In the genomic region with DNA sequence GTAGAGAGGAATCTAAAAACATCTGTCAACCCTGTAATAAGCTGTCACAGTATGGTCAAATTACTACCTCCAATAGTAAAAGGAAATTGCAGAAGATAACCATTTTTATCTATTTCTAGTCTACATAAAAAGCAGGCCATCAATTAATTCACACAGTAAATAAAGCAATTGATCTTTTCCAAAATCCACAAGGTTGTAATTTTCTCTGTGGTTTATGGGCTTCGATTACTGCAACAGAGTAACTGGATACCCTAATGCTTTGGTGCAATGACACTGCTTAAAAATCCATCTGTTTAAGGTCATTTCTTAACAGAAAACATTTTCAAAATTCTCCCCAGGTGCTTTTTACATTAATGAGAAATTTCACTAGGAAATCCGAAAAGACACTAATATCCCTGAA, we compare ENCODE assay signal across 1 cellular context.
TF ChIP-seq lines count a peak whose summit lies in the region.

No MANE protein-coding gene starts in this region.

TF ChIP-seq in HEK293, 187 proteins besides CTCF, POLR2A, EP300 and RAD21 (continued from another document):
- TF ChIP-seq, protein P1, sequence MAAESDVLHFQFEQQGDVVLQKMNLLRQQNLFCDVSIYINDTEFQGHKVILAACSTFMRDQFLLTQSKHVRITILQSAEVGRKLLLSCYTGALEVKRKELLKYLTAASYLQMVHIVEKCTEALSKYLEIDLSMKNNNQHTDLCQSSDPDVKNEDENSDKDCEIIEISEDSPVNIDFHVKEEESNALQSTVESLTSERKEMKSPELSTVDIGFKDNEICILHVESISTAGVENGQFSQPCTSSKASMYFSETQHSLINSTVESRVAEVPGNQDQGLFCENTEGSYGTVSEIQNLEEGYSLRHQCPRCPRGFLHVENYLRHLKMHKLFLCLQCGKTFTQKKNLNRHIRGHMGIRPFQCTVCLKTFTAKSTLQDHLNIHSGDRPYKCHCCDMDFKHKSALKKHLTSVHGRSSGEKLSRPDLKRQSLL (tag by site-specific recombination; IDR thresholded peaks at IDR 0.05): no peak
- peak; percentile 66 for TF ChIP-seq SP7 (tag by site-specific recombination; IDR thresholded peaks at IDR 0.05)
- no peak for TF ChIP-seq WT1 (tag by site-specific recombination; IDR thresholded peaks at IDR 0.05)
- TF ChIP-seq, protein P2, sequence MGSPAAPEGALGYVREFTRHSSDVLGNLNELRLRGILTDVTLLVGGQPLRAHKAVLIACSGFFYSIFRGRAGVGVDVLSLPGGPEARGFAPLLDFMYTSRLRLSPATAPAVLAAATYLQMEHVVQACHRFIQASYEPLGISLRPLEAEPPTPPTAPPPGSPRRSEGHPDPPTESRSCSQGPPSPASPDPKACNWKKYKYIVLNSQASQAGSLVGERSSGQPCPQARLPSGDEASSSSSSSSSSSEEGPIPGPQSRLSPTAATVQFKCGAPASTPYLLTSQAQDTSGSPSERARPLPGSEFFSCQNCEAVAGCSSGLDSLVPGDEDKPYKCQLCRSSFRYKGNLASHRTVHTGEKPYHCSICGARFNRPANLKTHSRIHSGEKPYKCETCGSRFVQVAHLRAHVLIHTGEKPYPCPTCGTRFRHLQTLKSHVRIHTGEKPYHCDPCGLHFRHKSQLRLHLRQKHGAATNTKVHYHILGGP (tag by site-specific recombination; IDR thresholded peaks at IDR 0.05): no peak
- no peak for TF ChIP-seq ZEB2 (tag by site-specific recombination; IDR thresholded peaks at IDR 0.05)
